ENCODE assay signal across 18 cellular contexts in the genomic region with DNA sequence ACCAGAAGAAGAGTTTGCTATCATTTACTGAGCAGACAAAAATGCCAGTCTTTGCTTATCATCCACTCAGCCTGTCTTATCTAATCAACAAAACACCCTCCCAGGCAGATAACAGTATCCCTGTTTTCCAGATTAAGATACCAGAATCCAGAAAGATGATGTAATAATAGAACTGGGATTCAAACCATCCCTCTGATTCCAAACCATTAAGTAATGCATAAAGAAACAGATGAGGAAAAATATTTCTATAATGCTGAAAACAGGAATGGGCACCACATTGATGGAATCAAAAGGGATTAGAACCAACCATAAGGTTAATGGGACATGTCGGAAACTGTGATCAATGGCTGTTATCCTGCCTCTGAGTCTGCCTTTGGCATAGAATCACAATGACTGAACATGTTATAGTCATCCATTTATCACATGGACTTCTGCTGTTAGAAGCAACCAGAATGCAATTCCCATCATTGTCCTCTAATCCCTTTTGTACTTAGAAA.
DNase-seq lines count a peak whose midpoint lies in the region; FAIRE-seq and TF ChIP-seq lines count a peak whose summit lies in the region.
"Had no signal": no experiment of that assay in that cellular context is flagged by ENCODE, and none has a peak within 500 bp of the region (broad histone marks: within the 10 kb centered on the region; RNA-seq: fewer than 3 reads in every experiment).

No MANE protein-coding gene starts in this region.

- H4K8ac ChIP-seq in neuronal stem cell (ENCODE audit: low read depth, low read length) = no peak overlapping the region

- H2AK5ac ChIP-seq in neuronal stem cell (ENCODE audit: low read depth, low read length) = no peak overlapping the region

- no peak overlapping the region for H2AFZ ChIP-seq in neuronal stem cell (ENCODE audit: low read length)

- no peaks in the 10 kb centered on the region for H3K27me3 ChIP-seq in A673 (replicated peaks; ENCODE audit: insufficient read depth, low read depth, low read length, poor library complexity)
- H3K27me3 ChIP-seq in neuronal stem cell (ENCODE audit: control insufficient read depth in 3 of 3, insufficient read depth in 3 of 3, low read depth in 1 of 3, low read length in 3 of 3) = no peaks in the 10 kb centered on the region
- H3K27me3 ChIP-seq: neutrophil had no signal

- peaks cover 16% of the 10 kb centered on the region for H3K4me1 ChIP-seq in mesodermal cell (ENCODE audit: control insufficient read depth, insufficient read depth, low read length, poor library complexity, severe bottlenecking)
- no peaks in the 10 kb centered on the region for H3K4me1 ChIP-seq in A673 (ENCODE audit: insufficient read depth, low read length, poor library complexity, severe bottlenecking)
- H3K4me1 ChIP-seq in neuronal stem cell (ENCODE audit: control insufficient read depth in 2 of 2, insufficient read depth in 1 of 2, low read depth in 1 of 2, low read length in 2 of 2) = peaks cover 0 to 2% of the 10 kb centered on the region in 2 donors
- H3K4me1 ChIP-seq: lower lobe of right lung, psoas muscle had no signal

- no peak for TF ChIP-seq CTCF in A673 (conservative IDR thresholded peaks at IDR 0.05; ENCODE audit: low read depth, low read length)
- TF ChIP-seq CTCF in D721Med (IDR thresholded peaks at IDR 0.05; ENCODE audit: insufficient read depth, missing control alignments) = no peak

- H3K27me3 Mint-ChIP-seq in dendritic cell treated with granulocyte-macrophage colony-stimulating factor and Interleukin-4, amounts not matched to agents 40 ng/mL and 50 ng/mL, for 4 days = peaks cover 4% of the 10 kb centered on the region
- H3K27me3 Mint-ChIP-seq: activated naive CD8-positive, alpha-beta T cell treated with anti-CD3 and anti-CD28 coated beads for 36 hours had no signal

- H3K36me3 ChIP-seq in mesodermal cell (ENCODE audit: control insufficient read depth, insufficient read depth, low read length) (peaks cover 7% of the 10 kb centered on the region), A673 (ENCODE audit: insufficient read depth, low read length, poor library complexity, severe bottlenecking) (no peaks in the 10 kb centered on the region), neuronal stem cell (replicated peaks in 1 of 2; ENCODE audit: control insufficient read depth in 2 of 2, insufficient read depth in 2 of 2, low read length in 2 of 2) (no peaks in the 10 kb centered on the region)
- H3K36me3 ChIP-seq: lower lobe of right lung, neutrophil had no signal

- peaks cover 43% of the 10 kb centered on the region for H3K4me1 Mint-ChIP-seq in dendritic cell treated with granulocyte-macrophage colony-stimulating factor and Interleukin-4, amounts not matched to agents 40 ng/mL and 50 ng/mL, for 4 days (ENCODE audit: low read depth)

- POLR2A ChIA-PET in A673 (lab: Charles Lee; ENCODE audit: low non-redundant PET) = interaction anchor here (0.6 kb wide), 1 partner anchor 32 kb away, joined by 3 read pairs; no protein-coding TSS in a partner anchor

- no peak overlapping the region for H4K91ac ChIP-seq in neuronal stem cell (ENCODE audit: low read depth, low read length, poor library complexity)

- no peak overlapping the region for H3K14ac ChIP-seq in neuronal stem cell (ENCODE audit: low read length)

- intact Hi-C loops in dendritic cell treated with granulocyte-macrophage colony-stimulating factor and Interleukin-4, amounts not matched to agents 40 ng/mL and 50 ng/mL, for 4 days (cut with micrococcal nuclease) = no loop called here
- intact Hi-C loops in A673 (cut with micrococcal nuclease; ENCODE audit: unreplicated experiment) = no loop called here

- CTCF ChIA-PET in A673 (lab: Charles Lee) = no interaction called here

- H3K4me3 Mint-ChIP-seq in dendritic cell treated with granulocyte-macrophage colony-stimulating factor and Interleukin-4, amounts not matched to agents 40 ng/mL and 50 ng/mL, for 4 days = no peak overlapping the region
- H3K4me3 Mint-ChIP-seq: activated CD4-positive, alpha-beta memory T cell treated with anti-CD3 and anti-CD28 coated beads, Interleukin-2, amount 10 ng/mL, durations not matched to agents 7 days and 5 days; activated naive CD8-positive, alpha-beta T cell treated with anti-CD3 and anti-CD28 coated beads for 36 hours; type B pancreatic cell had no signal

- no TSS peak for BruUV-seq in A673 (replicated peaks; lab: Mats Ljungman, UMichigan)

- no peak overlapping the region for H3K18ac ChIP-seq in neuronal stem cell (ENCODE audit: low read length)

- H3K4me2 ChIP-seq in neuronal stem cell (ENCODE audit: insufficient read depth, low read length, poor library complexity, severe bottlenecking) = no peak overlapping the region

- H3K23ac ChIP-seq in neuronal stem cell (ENCODE audit: low read depth, low read length, poor library complexity) = no peak overlapping the region

- no peak overlapping the region for H3K9ac ChIP-seq in neuronal stem cell (ENCODE audit: low read depth, low read length, poor library complexity)

- no peak overlapping the region for H2BK5ac ChIP-seq in neuronal stem cell (ENCODE audit: low read length)

- H3K9me3 ChIP-seq in mesodermal cell (ENCODE audit: control insufficient read depth, low read length) (peaks cover 6% of the 10 kb centered on the region), A673 (ENCODE audit: low read depth, low read length, poor library complexity, severe bottlenecking) (no peaks in the 10 kb centered on the region), neuronal stem cell (replicated peaks in 1 of 2; ENCODE audit: control insufficient read depth in 2 of 2, insufficient read depth in 1 of 2, low read depth in 1 of 2, low read length in 2 of 2) (peaks cover 0 to 4% of the 10 kb centered on the region in 2 donors)
- H3K9me3 ChIP-seq: lower lobe of right lung, neutrophil, psoas muscle had no signal

- no peak overlapping the region for H2BK12ac ChIP-seq in neuronal stem cell (ENCODE audit: low read length)

- H2BK15ac ChIP-seq in neuronal stem cell (ENCODE audit: low read length) = no peak overlapping the region

- H3K36me3 Mint-ChIP-seq in dendritic cell treated with granulocyte-macrophage colony-stimulating factor and Interleukin-4, amounts not matched to agents 40 ng/mL and 50 ng/mL, for 4 days (ENCODE audit: low read depth) = no peaks in the 10 kb centered on the region

- no peaks in the 10 kb centered on the region for H3K79me1 ChIP-seq in neuronal stem cell (ENCODE audit: low read depth, low read length)

- WGBS in mesodermal cell (ENCODE audit: insufficient coverage in 2 of 2), 2 experiments = 89% methylated on average over 1 of the region's 1 CpG; no CpG with 5 or more reads in 1 of the 2 experiments
- no CpG with 5 or more reads among the region's 1 CpG for WGBS in neuronal stem cell (ENCODE audit: extremely low coverage in 2 of 2, insufficient read length in 2 of 2, insufficient replicate concordance in 1 of 2), 2 donors

- no peak for FAIRE-seq in D721Med (lab: Jason Lieb, UNC)
- FAIRE-seq: colon had no signal

- H2BK120ac ChIP-seq in neuronal stem cell (ENCODE audit: low read depth, low read length) = no peak overlapping the region

- peak; percentile 7 for DNase-seq in GM03348 (ENCODE audit: low spot score)
- DNase-seq in RKO (ENCODE audit: low spot score) = peak; percentile 50
- no peak for DNase-seq in A673 (ENCODE audit: low spot score)
- no peak for DNase-seq in D721Med (ENCODE audit: insufficient read length, low spot score)
- no peak for DNase-seq in neuronal stem cell (ENCODE audit: low spot score)
- no peak for DNase-seq in NCI-H2107 (lab: John Stamatoyannopoulos, UW)
- DNase-seq: activated CD4-positive, alpha-beta memory T cell treated with anti-CD3 and anti-CD28 coated beads, Interleukin-2, amount 10 ng/mL, durations not matched to agents 7 days and 5 days; activated naive CD8-positive, alpha-beta T cell treated with anti-CD3 and anti-CD28 coated beads for 36 hours; DMS53; kidney glomerular epithelial cell; lower lobe of right lung; NCI-H2081; psoas muscle had no signal

- no peak overlapping the region for H3K4me3 ChIP-seq in mesodermal cell (ENCODE audit: extremely low read depth, insufficient read depth, low read length, poor library complexity, severe bottlenecking)
- no peak overlapping the region for H3K4me3 ChIP-seq in A673 (ENCODE audit: low read depth, low read length, poor library complexity, severe bottlenecking)
- no peak overlapping the region for H3K4me3 ChIP-seq in neuronal stem cell (ENCODE audit: low read length in 2 of 2)
- H3K4me3 ChIP-seq: lower lobe of right lung, psoas muscle had no signal

- H3K27ac ChIP-seq in mesodermal cell (ENCODE audit: low read depth, low read length, severe bottlenecking) (peak overlapping the region; percentile 83), A673 (ENCODE audit: low read depth, low read length, poor library complexity, severe bottlenecking) (no peak overlapping the region), neuronal stem cell (replicated peaks; ENCODE audit: low read length) (no peak overlapping the region)
- H3K27ac ChIP-seq: lower lobe of right lung, neutrophil, psoas muscle had no signal

- peak overlapping the region; percentile 82 for H3K27ac Mint-ChIP-seq in dendritic cell treated with granulocyte-macrophage colony-stimulating factor and Interleukin-4, amounts not matched to agents 40 ng/mL and 50 ng/mL, for 4 days
- H3K27ac Mint-ChIP-seq: activated CD4-positive, alpha-beta memory T cell treated with anti-CD3 and anti-CD28 coated beads, Interleukin-2, amount 10 ng/mL, durations not matched to agents 7 days and 5 days; activated naive CD8-positive, alpha-beta T cell treated with anti-CD3 and anti-CD28 coated beads for 36 hours; type B pancreatic cell had no signal

- peaks cover 20% of the 10 kb centered on the region for H3K9me3 Mint-ChIP-seq in dendritic cell treated with granulocyte-macrophage colony-stimulating factor and Interleukin-4, amounts not matched to agents 40 ng/mL and 50 ng/mL, for 4 days
- H3K9me3 Mint-ChIP-seq: activated CD4-positive, alpha-beta memory T cell treated with anti-CD3 and anti-CD28 coated beads, Interleukin-2, amount 10 ng/mL, durations not matched to agents 7 days and 5 days; activated naive CD8-positive, alpha-beta T cell treated with anti-CD3 and anti-CD28 coated beads for 36 hours; type B pancreatic cell had no signal

- H3K4ac ChIP-seq in neuronal stem cell (ENCODE audit: low read length) = no peak overlapping the region

Comparison
In these comparisons a context has a peak if more than half of its experiments do, and no peak if none do; other contexts are left out.
1. DNase-seq: peak in GM03348 (single experiment) and RKO (single experiment); none in A673 (single experiment), D721Med (single experiment), neuronal stem cell (single experiment) and NCI-H2107 (single experiment).